7 cellular contexts compared by ENCODE assay signal in genomic region chr22:28801845-28802594, GRCh38. TPM values are rescaled to one million over a fixed set of nuclear protein-coding genes. Genes with fewer than 3 reads are reported as not detected.
DNase-seq lines count a peak whose midpoint lies in the region; ATAC-seq and TF ChIP-seq lines count a peak whose summit lies in the region.

No MANE protein-coding gene starts in this region.

- peak overlapping the region; percentile 95 for H3K4me2 ChIP-seq in smooth muscle cell

- no peaks in the 10 kb centered on the region for H3K27me3 ChIP-seq in smooth muscle cell (ENCODE audit: low read depth)

- TF ChIP-seq CTCF in HEK293 (tag by site-specific recombination; IDR thresholded peaks at IDR 0.05) (no peak), fibroblast of mammary gland (conservative IDR thresholded peaks at IDR 0.05; ENCODE audit: control insufficient read depth, insufficient read depth, low read depth, low read length) (no peak), smooth muscle cell (IDR thresholded peaks at IDR 0.05; ENCODE audit: borderline replicate concordance, insufficient read depth, poor library complexity, severe bottlenecking) (no peak)

- no peak overlapping the region for H3K27ac ChIP-seq in HEK293 (ENCODE audit: extremely low read depth, low read depth, low read length)
- no peak overlapping the region for H3K27ac ChIP-seq in smooth muscle cell (ENCODE audit: low read depth)

- H4K20me1 ChIP-seq in smooth muscle cell (ENCODE audit: low read depth): peaks cover 21% of the 10 kb centered on the region

- H3K4me3 ChIP-seq in HEK293 (ENCODE audit: low read depth, low read length) (no peak overlapping the region), fibroblast of mammary gland (ENCODE audit: control insufficient read depth, low read depth, low read length) (no peak overlapping the region), smooth muscle cell (peak overlapping the region; percentile 97)

- ATAC-seq in HG02588 (IDR thresholded peaks at IDR 0.05; ENCODE audit: unreplicated experiment) (no peak), GM21619 (IDR thresholded peaks at IDR 0.05; ENCODE audit: unreplicated experiment) (no peak)

- POLR2A ChIA-PET in HEK293 (lab: Yijun Ruan, JAX): no interaction called here

- H2AFZ ChIP-seq in smooth muscle cell (ENCODE audit: low read depth): no peak overlapping the region

- no peak overlapping the region for H3K9ac ChIP-seq in smooth muscle cell (ENCODE audit: low read depth)

- CTCF ChIA-PET in HEK293 (lab: Yijun Ruan, JAX): interaction anchor here (0.7 kb wide), 2 partner anchors 11 kb away, joined by 3 to 9 read pairs; no protein-coding TSS in a partner anchor

- H3F3A ChIP-seq in smooth muscle cell (ENCODE audit: low read depth): peaks cover 15% of the 10 kb centered on the region

- H3K9me3 ChIP-seq in HEK293 (ENCODE audit: control insufficient read depth, insufficient read depth, low read depth, low read length): no peaks in the 10 kb centered on the region
- no peaks in the 10 kb centered on the region for H3K9me3 ChIP-seq in smooth muscle cell (replicated peaks; ENCODE audit: low read depth)

- H3K4me1 ChIP-seq in HEK293 (ENCODE audit: control insufficient read depth, insufficient read depth, low read length): no peaks in the 10 kb centered on the region
- H3K4me1 ChIP-seq in smooth muscle cell (ENCODE audit: low read depth): peaks cover 12% of the 10 kb centered on the region

- peaks cover 53% of the 10 kb centered on the region for H3K79me2 ChIP-seq in smooth muscle cell (ENCODE audit: low read depth)

- DNase-seq in SK-MEL-5 (ENCODE audit: low read depth, low spot score) (peak; percentile 27), fibroblast of mammary gland (ENCODE audit: low read depth) (peak; percentile 42), smooth muscle cell (lab: John Stamatoyannopoulos, UW; ENCODE audit: unreplicated experiment) (no peak), midbrain (lab: John Stamatoyannopoulos, UW) (no peak)

- in situ Hi-C loops in SK-MEL-5 (cut with HindIII; ENCODE audit: low pct_unique_long_range_greater_than_20kb, low sequenced_read_pairs): no loop called here

- WGBS in smooth muscle cell (ENCODE audit: low lambda C conversion rate): 76% methylated on average over 14 of the region's 14 CpGs

- H3K36me3 ChIP-seq in HEK293 (ENCODE audit: control insufficient read depth in 2 of 2, insufficient read depth in 1 of 2, low read length in 2 of 2): peaks cover 18 to 21% of the 10 kb centered on the region in 2 experiments
- H3K36me3 ChIP-seq in smooth muscle cell (ENCODE audit: low read depth): peaks cover 3% of the 10 kb centered on the region

TF ChIP-seq in HEK293, 187 proteins besides CTCF, POLR2A, EP300 and RAD21 (continues in another document):
- TF ChIP-seq ZSCAN4 (tag by site-specific recombination; IDR thresholded peaks at IDR 0.05) (no peak), ZNF341 (tag by site-specific recombination; IDR thresholded peaks at IDR 0.05; ENCODE audit: low read depth) (no peak), ZNF362 (tag by site-specific recombination; IDR thresholded peaks at IDR 0.05) (peak; percentile 36; the same call in 1 of the 2 replicates), IKZF3 (tag by site-specific recombination; IDR thresholded peaks at IDR 0.05) (peak; percentile 64), ZNF221 (tag by site-specific recombination; IDR thresholded peaks at IDR 0.05; ENCODE audit: borderline replicate concordance) (no peak), ZNF223 (tag by site-specific recombination; IDR thresholded peaks at IDR 0.05) (no peak), ZBTB8A (tag by site-specific recombination; IDR thresholded peaks at IDR 0.05) (0 out of 2 replicates have a peak, but pooled peaks have one; percentile 39), ZFP69B (tag by site-specific recombination; IDR thresholded peaks at IDR 0.05) (peak; percentile 40; the same call in 1 of the 2 replicates), ZNF843 (tag by site-specific recombination; IDR thresholded peaks at IDR 0.05) (no peak), PRDM10 (tag by site-specific recombination; IDR thresholded peaks at IDR 0.05) (peak; percentile 97), ZNF776 (tag by site-specific recombination; IDR thresholded peaks at IDR 0.05; ENCODE audit: borderline replicate concordance) (no peak), ZNF521 (tag by site-specific recombination; IDR thresholded peaks at IDR 0.05) (no peak), ZEB2 (tag by site-specific recombination; IDR thresholded peaks at IDR 0.05) (no peak), ZFHX2 (tag by site-specific recombination; conservative IDR thresholded peaks at IDR 0.05) (0 out of 2 replicates have a peak, but pooled peaks have one; percentile 22), ZNF266 (tag by site-specific recombination; IDR thresholded peaks at IDR 0.05; ENCODE audit: low read depth) (no peak), ZNF600 (tag by site-specific recombination; IDR thresholded peaks at IDR 0.05) (peak; percentile 43; the same call in 1 of the 2 replicates), ZNF792 (tag by site-specific recombination; IDR thresholded peaks at IDR 0.05) (no peak), PRDM1 (tag by site-specific recombination; IDR thresholded peaks at IDR 0.05) (no peak), ZNF280C (tag by site-specific recombination; IDR thresholded peaks at IDR 0.05) (no peak)

RNA-seq across cellular contexts. Expression of gene XBP1, which starts 1.7 kb away (rescaled TPM):
- total RNA-seq in SK-MEL-5 (2014; rRNA removed; shearing (Covaris generic)): 253 and 286 TPM in 2 replicates
- 227 and 238 TPM in 2 replicates for polyA plus RNA-seq in SK-MEL-5 (2015; cell fraction: cytosol; rRNA removed)
- 162 and 182 TPM in 2 replicates for polyA plus RNA-seq in SK-MEL-5 (2015; cell fraction: nucleus; rRNA removed)
- 375 and 406 TPM in 2 replicates for total RNA-seq in smooth muscle cell
- polyA plus RNA-seq in smooth muscle cell: 317 and 381 TPM in 2 replicates

RNA-seq across cellular contexts. Expression of gene CCDC117, which starts 29.5 kb away (rescaled TPM):
- total RNA-seq in SK-MEL-5 (2014; rRNA removed; shearing (Covaris generic)): 37.2 and 42.2 TPM in 2 replicates
- polyA plus RNA-seq in SK-MEL-5 (2015; cell fraction: cytosol; rRNA removed): 23.5 and 28.0 TPM in 2 replicates
- 13.9 and 14.5 TPM in 2 replicates for polyA plus RNA-seq in SK-MEL-5 (2015; cell fraction: nucleus; rRNA removed)
- total RNA-seq in smooth muscle cell: 30.8 and 32.0 TPM in 2 replicates
- 17.3 and 18.1 TPM in 2 replicates for polyA plus RNA-seq in smooth muscle cell

Comparison
In these comparisons a context has a peak if more than half of its experiments do, and no peak if none do; other contexts are left out.
1. DNase-seq: peak in SK-MEL-5 (single experiment) and fibroblast of mammary gland (single experiment); none in smooth muscle cell (single experiment) and midbrain (single experiment).